In genomic region chr18:48363167-48363566, GRCh38 we compare ENCODE assay signal across 17 cellular contexts. TPM values are rescaled to one million over a fixed set of nuclear protein-coding genes. Genes with fewer than 3 reads are reported as not detected.
DNase-seq lines count a peak whose midpoint lies in the region; ATAC-seq and TF ChIP-seq lines count a peak whose summit lies in the region.
"Had no signal": no experiment of that assay in that cellular context is flagged by ENCODE, and none has a peak within 500 bp of the region (broad histone marks: within the 10 kb centered on the region; RNA-seq: fewer than 3 reads in every experiment).

No MANE protein-coding gene starts in this region.

- H3K27ac ChIP-seq in coronary artery (no peak overlapping the region), osteoblast (ENCODE audit: low read depth, low read length) (no peak overlapping the region), colonic mucosa (no peak overlapping the region)

- no peaks in the 10 kb centered on the region for H3K4me1 ChIP-seq in osteoblast (ENCODE audit: insufficient read depth, low read length)
- H3K4me1 ChIP-seq in colonic mucosa = no peaks in the 10 kb centered on the region
- H3K4me1 ChIP-seq: BE2C had no signal

- peak; percentile 7 for DNase-seq in coronary artery (ENCODE audit: low spot score)
- DNase-seq in left kidney (ENCODE audit: low read depth, low spot score) = peak; percentile 73
- DNase-seq in osteoblast (ENCODE audit: insufficient read length, low spot score, missing footprints) = peak; percentile 25
- DNase-seq in colonic mucosa = no peak
- DNase-seq in NCI-H446 (lab: John Stamatoyannopoulos, UW) = no peak
- DNase-seq: ACHN; BE2C; C1 segment of cervical spinal cord; CD4-positive, alpha-beta memory T cell; DMS153; GDM1; GOT3; H7; HFFc6; IMR-90 had no signal

- no peak overlapping the region for H2AFZ ChIP-seq in osteoblast (ENCODE audit: low read length)

- no peak overlapping the region for H3K9ac ChIP-seq in colonic mucosa (ENCODE audit: low read depth in 2 of 2, low read length in 2 of 2)

- no peak overlapping the region for H3K4me2 ChIP-seq in osteoblast (ENCODE audit: insufficient read depth, low read length)

- ATAC-seq in HG03457 (IDR thresholded peaks at IDR 0.05; ENCODE audit: unreplicated experiment) = no peak
- ATAC-seq: HCT116 had no signal

- H3K9me3 ChIP-seq in osteoblast (ENCODE audit: low read depth, low read length) = no peaks in the 10 kb centered on the region
- no peaks in the 10 kb centered on the region for H3K9me3 ChIP-seq in colonic mucosa
- H3K9me3 ChIP-seq: BE2C had no signal

- H4K20me1 ChIP-seq in osteoblast (ENCODE audit: insufficient read depth, low read length) = no peaks in the 10 kb centered on the region

- H3K4me3 ChIP-seq in coronary artery (no peak overlapping the region), osteoblast (ENCODE audit: insufficient read depth, low read length) (no peak overlapping the region), colonic mucosa (no peak overlapping the region)

- TF ChIP-seq CTCF in coronary artery (IDR thresholded peaks at IDR 0.05) (no peak), osteoblast (IDR thresholded peaks at IDR 0.05; ENCODE audit: extremely low read depth, low read depth, low read length) (no peak), colonic mucosa (IDR thresholded peaks at IDR 0.05) (no peak)

- H3K36me3 ChIP-seq in osteoblast (ENCODE audit: insufficient read depth, low read length) (no peaks in the 10 kb centered on the region), colonic mucosa (no peaks in the 10 kb centered on the region)
- H3K36me3 ChIP-seq: BE2C had no signal

- no peaks in the 10 kb centered on the region for H3K79me2 ChIP-seq in osteoblast (ENCODE audit: insufficient read depth, low read length)

- intact Hi-C loops in colonic mucosa (cut with DNase I) = no loop called here

- peaks cover 3% of the 10 kb centered on the region for H3K27me3 ChIP-seq in osteoblast (ENCODE audit: insufficient read depth, low read length)
- no peaks in the 10 kb centered on the region for H3K27me3 ChIP-seq in colonic mucosa
- H3K27me3 ChIP-seq: BE2C had no signal

RNA-seq across cellular contexts. Expression of gene ZBTB7C, which starts 46.0 kb away (rescaled TPM):
- 0.29 and 0.36 TPM in 2 replicates for total RNA-seq in osteoblast
- 10 to 100 TPM; 25.1 to 36.4 TPM for total RNA-seq in colonic mucosa
- total RNA-seq: CD4-positive, alpha-beta memory T cell; HFFc6; IMR-90 had no signal

Comparison
In these comparisons a context has a peak if more than half of its experiments do, and no peak if none do; other contexts are left out.
1. DNase-seq: peak in coronary artery (single experiment), left kidney (single experiment) and osteoblast (single experiment); none in colonic mucosa (single experiment) and NCI-H446 (0 of 2).
2. RNA of gene ZBTB7C, which starts 46.0 kb away (total RNA-seq): 25.1 to 36.4 TPM in colonic mucosa; 0.29 to 0.36 TPM in osteoblast; every median in the first group is over 10 times any median in the second.